Comparison of ENCODE assay signal across 8 cellular contexts in genomic region chr7:134891262-134892001, GRCh38.
DNase-seq lines count a peak whose midpoint lies in the region; ATAC-seq lines count a peak whose summit lies in the region.

No MANE protein-coding gene starts in this region.

- no peak overlapping the region for H2AK5ac ChIP-seq in trophoblast cell (ENCODE audit: low read length)

- peaks cover 18 to 34% of the 10 kb centered on the region in 2 experiments for H3K4me1 ChIP-seq in trophoblast cell (ENCODE audit: control insufficient read depth in 1 of 2, insufficient read depth in 2 of 2, low read length in 2 of 2)

- no peak overlapping the region for H4K12ac ChIP-seq in trophoblast cell (ENCODE audit: low read depth, low read length)

- H3K23ac ChIP-seq in trophoblast cell (ENCODE audit: low read length), result no peak overlapping the region

- no CpG with 5 or more reads among the region's 27 CpGs for WGBS in trophoblast cell (ENCODE audit: extremely low coverage, insufficient coverage, insufficient read length)

- DNase-seq in COR-L47 (lab: John Stamatoyannopoulos, UW) (peak; percentile 70), NCI-H1930 (lab: John Stamatoyannopoulos, UW) (peak; percentile 7 to 35), anterior cingulate cortex (lab: John Stamatoyannopoulos, UW) (peak; percentile 32 to 91 (median 74)), left cardiac atrium (peak; percentile 86), trophoblast cell (peak; percentile 85 to 86)
- no peak for DNase-seq in effector CD4-positive, alpha-beta T cell

- peaks cover 13% of the 10 kb centered on the region for H3K79me2 ChIP-seq in trophoblast cell (ENCODE audit: control insufficient read depth, insufficient read depth, low read length, poor library complexity)

- H3K14ac ChIP-seq in trophoblast cell (ENCODE audit: low read length), result peak overlapping the region; percentile 45

- peaks cover 6% of the 10 kb centered on the region for H3K79me1 ChIP-seq in trophoblast cell (ENCODE audit: low read length)

- H2BK120ac ChIP-seq in trophoblast cell (ENCODE audit: insufficient read depth, low read length, poor library complexity), result peak overlapping the region; percentile 52

- H4K8ac ChIP-seq in trophoblast cell (ENCODE audit: low read depth, low read length), result peak overlapping the region; percentile 59

- H3K27ac ChIP-seq in trophoblast cell (ENCODE audit: low read depth, low read length), result peak overlapping the region; percentile 84

- peak overlapping the region; percentile 50 for H3K4me2 ChIP-seq in trophoblast cell (ENCODE audit: low read length)

- peak overlapping the region; percentile 26 for H3K4ac ChIP-seq in trophoblast cell (ENCODE audit: low read depth, low read length)

- peak overlapping the region; percentile 50 for H2AFZ ChIP-seq in trophoblast cell (ENCODE audit: insufficient read depth, low read length, poor library complexity)

- H3K9ac ChIP-seq in trophoblast cell (ENCODE audit: low read length), result no peak overlapping the region

- H3K18ac ChIP-seq in trophoblast cell (ENCODE audit: low read length), result peak overlapping the region; percentile 71

- H3K9me3 ChIP-seq in trophoblast cell (ENCODE audit: insufficient read depth, low read depth, low read length), result peaks cover 8% of the 10 kb centered on the region

- peak overlapping the region; percentile 91 for H4K91ac ChIP-seq in trophoblast cell (ENCODE audit: low read depth, low read length)

- peak overlapping the region; percentile 63 for H2BK5ac ChIP-seq in trophoblast cell (ENCODE audit: low read depth, low read length, poor library complexity)

- H2BK12ac ChIP-seq in trophoblast cell (ENCODE audit: low read length), result peak overlapping the region; percentile 48

- H3K27me3 ChIP-seq in trophoblast cell (ENCODE audit: insufficient read depth, low read length), result no peaks in the 10 kb centered on the region

- intact Hi-C loops in left cardiac atrium (cut with DNase I), result no loop called here

- peaks cover 9 to 31% of the 10 kb centered on the region in 2 experiments for H3K36me3 ChIP-seq in trophoblast cell (ENCODE audit: control insufficient read depth in 1 of 2, insufficient read depth in 2 of 2, low read length in 2 of 2)

- peak; percentile 90 for ATAC-seq in left cardiac atrium
- no peak for ATAC-seq in HG02763 (IDR thresholded peaks at IDR 0.05; ENCODE audit: unreplicated experiment)
- no peak for ATAC-seq in HG03442 (IDR thresholded peaks at IDR 0.05; ENCODE audit: unreplicated experiment)

- H3K4me3 ChIP-seq in trophoblast cell (ENCODE audit: low read depth, low read length), result peak overlapping the region; percentile 56

Comparison
In these comparisons a context has a peak if more than half of its experiments do, and no peak if none do; other contexts are left out.
1. ATAC-seq: peak in left cardiac atrium (2 of 2); none in HG02763 (single experiment) and HG03442 (single experiment).